ENCODE assay signal across 8 cellular contexts in the genomic region with DNA sequence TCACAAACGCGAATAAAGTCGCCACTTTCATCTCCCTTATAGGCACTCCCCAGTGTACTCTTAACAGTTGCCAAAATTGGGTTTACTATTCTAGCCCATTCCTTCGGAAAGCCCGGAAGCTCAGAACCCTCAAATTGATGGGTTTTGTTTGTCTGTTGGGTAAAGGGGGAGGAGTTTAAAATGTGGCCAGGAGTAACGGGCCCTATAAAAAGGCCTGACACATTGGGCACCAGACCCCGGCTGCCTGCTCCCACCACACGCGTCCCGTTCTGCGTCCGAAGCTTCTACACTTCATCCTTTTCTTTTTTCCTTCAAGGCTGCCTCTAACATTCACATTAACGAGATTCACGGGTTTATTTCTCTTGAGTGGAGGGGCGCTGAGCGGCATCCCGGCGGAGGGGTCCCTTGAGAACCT. TPM values are rescaled to one million over a fixed set of nuclear protein-coding genes. Genes with fewer than 3 reads are reported as not detected.
A peak's percentile ranks its signal among the peaks of the same experiment; 100 is the strongest.
DNase-seq lines count a peak whose midpoint lies in the region; ATAC-seq and TF ChIP-seq lines count a peak whose summit lies in the region.

No MANE protein-coding gene starts in this region.

- peaks cover 0 to 3% of the 10 kb centered on the region in 2 experiments; a peak in 2 of 4 replicates for H3K36me3 ChIP-seq in HCT116 (ENCODE audit: control insufficient read depth in 1 of 2, insufficient read depth in 2 of 2, low read length in 2 of 2)
- H3K36me3 ChIP-seq in right lobe of liver = peaks cover 0 to 11% (median 0%) of the 10 kb centered on the region in 4 donors
- H3K36me3 ChIP-seq in vagina = peaks cover 0 to 12% of the 10 kb centered on the region in 2 donors

- intact Hi-C loops in HCT116 (cut with micrococcal nuclease) = loop anchor here (1.0 to 2.0 kb wide), 4 partner anchors 51 to 193 kb away; no protein-coding TSS in a partner anchor
- intact Hi-C loops in right lobe of liver (cut with DNase I) = loop anchor here (5.0 to 10.0 kb wide), 4 partner anchors 53 to 138 kb away; no protein-coding TSS in a partner anchor
- intact Hi-C loops in vagina (cut with DNase I) = loop anchor here (10.0 kb wide), 4 partner anchors 105 to 225 kb away; partner anchors contain the start of genes DNPEP and FEV

- 0 out of 2 replicates have a peak overlapping the region, but pooled peaks have one; percentile 72 for H3K9ac ChIP-seq in HCT116 (ENCODE audit: low read length)

- TF ChIP-seq CTCF in AG10803 (conservative IDR thresholded peaks at IDR 0.05; ENCODE audit: low read length) (no peak), HCT116 (IDR thresholded peaks at IDR 0.05 in 2 of 3, conservative IDR thresholded peaks at IDR 0.05 in 1 of 3; ENCODE audit: borderline replicate concordance in 1 of 3, insufficient read depth in 1 of 3, low read depth in 2 of 3, low read length in 2 of 3) (no peak), right lobe of liver (IDR thresholded peaks at IDR 0.05) (no peak), vagina (IDR thresholded peaks at IDR 0.05) (no peak)

- 4% methylated on average over 18 of the region's 18 CpGs for WGBS in right lobe of liver (ENCODE audit: insufficient coverage, low coverage, low lambda C conversion rate, missing lambda C conversion rate)

- RAD21 ChIA-PET in HCT116 (lab: Charles Lee; ENCODE audit: low non-redundant PET in 1 of 2, low total read pairs in 2 of 2, uncharacterized antibody in 2 of 2, unreplicated experiment in 2 of 2) = no interaction called here

- H3K9me3 ChIP-seq in HCT116 (ENCODE audit: control insufficient read depth in 1 of 2, insufficient read depth in 1 of 2, low read depth in 1 of 2, low read length in 2 of 2) (no peaks in the 10 kb centered on the region), right lobe of liver (no peaks in the 10 kb centered on the region), vagina (no peaks in the 10 kb centered on the region)

- H3K27ac ChIP-seq in HCT116 (ENCODE audit: low read depth, low read length) (no peak overlapping the region), right lobe of liver (peak overlapping the region in 2 of 3 donors; percentile 84 to 86), vagina (peak overlapping the region; percentile 96)

- H3K27ac Mint-ChIP-seq in activated naive CD4-positive, alpha-beta T cell treated with anti-CD3 and anti-CD28 coated beads, Interleukin-2, amount 50 U/mL, for 72 hours = peak overlapping the region; percentile 71 to 90

- H3K36me3 Mint-ChIP-seq in activated naive CD4-positive, alpha-beta T cell treated with anti-CD3 and anti-CD28 coated beads, Interleukin-2, amount 50 U/mL, for 72 hours = no peaks in the 10 kb centered on the region

- TF ChIP-seq POLR2A in HCT116 (IDR thresholded peaks at IDR 0.05; ENCODE audit: borderline replicate concordance, extremely low read depth, insufficient read depth, insufficient read length) (no peak), right lobe of liver (IDR thresholded peaks at IDR 0.05) (no peak), vagina (IDR thresholded peaks at IDR 0.05) (no peak)

- DNase-seq in AG10803 (ENCODE audit: low read depth) (no peak), HCT116 (ENCODE audit: low read depth, low spot score) (no peak), right lobe of liver (no peak), vagina (ENCODE audit: extremely low spot score in 2 of 2) (no peak), HuH-7 (ENCODE audit: low spot score) (no peak), NCI-H1092 (lab: John Stamatoyannopoulos, UW) (no peak)
- no peak for DNase-seq in activated naive CD4-positive, alpha-beta T cell treated with anti-CD3 and anti-CD28 coated beads, Interleukin-2, amount 50 U/mL, for 72 hours (ENCODE audit: low spot score in 2 of 2)
- no peak for DNase-seq in activated CD4-positive, alpha-beta T cell treated with anti-CD3 and anti-CD28 coated beads, Interleukin-2, amount 50 U/mL, for 48 hours

- TSS peak; percentile 37 for BruUV-seq in HCT116 (replicated peaks; lab: Mats Ljungman, UMichigan)

- H3K9me3 Mint-ChIP-seq in activated naive CD4-positive, alpha-beta T cell treated with anti-CD3 and anti-CD28 coated beads, Interleukin-2, amount 50 U/mL, for 72 hours = no peaks in the 10 kb centered on the region

- CTCF ChIA-PET in HCT116 (lab: Charles Lee) = interaction anchor here (0.9 to 2.6 kb wide), 6 partner anchors 52 to 370 kb away, joined by 3 to 7 read pairs (median 5); no protein-coding TSS in a partner anchor

- H3K27me3 ChIP-seq in HCT116 (ENCODE audit: insufficient read depth, low read length) (no peaks in the 10 kb centered on the region), right lobe of liver (no peaks in the 10 kb centered on the region), vagina (no peaks in the 10 kb centered on the region)

- peaks cover 5 to 16% of the 10 kb centered on the region in 2 experiments; a peak in 3 of 4 replicates for H3K4me1 ChIP-seq in HCT116 (ENCODE audit: control insufficient read depth in 1 of 2, insufficient read depth in 2 of 2, low read length in 2 of 2)
- H3K4me1 ChIP-seq in right lobe of liver = peaks cover 0 to 11% (median 2%) of the 10 kb centered on the region in 4 donors
- peaks cover 20% of the 10 kb centered on the region for H3K4me1 ChIP-seq in vagina

- H3K4me3 ChIP-seq in AG10803 (ENCODE audit: low read length) (peak overlapping the region; percentile 85), HCT116 (replicated peaks in 1 of 2; ENCODE audit: low read depth in 1 of 2, low read length in 2 of 2) (peak overlapping the region; percentile 67 to 69), right lobe of liver (peak overlapping the region; percentile 58 to 70 (median 66)), vagina (peak overlapping the region; percentile 63 to 65)

- no peak overlapping the region for H2AFZ ChIP-seq in HCT116 (ENCODE audit: low read depth, low read length, poor library complexity, severe bottlenecking)

- H3K79me2 ChIP-seq in HCT116 (ENCODE audit: insufficient read depth, low read length) = no peaks in the 10 kb centered on the region

- ATAC-seq in HCT116 (no peak), right lobe of liver (no peak)
- ATAC-seq in activated naive CD4-positive, alpha-beta T cell treated with anti-CD3 and anti-CD28 coated beads, Interleukin-2, amount 50 U/mL, for 72 hours = peak in 1 of 2 donors; percentile 3

- TF ChIP-seq RAD21 in HCT116 (IDR thresholded peaks at IDR 0.05; ENCODE audit: low read depth) = no peak

- POLR2A ChIA-PET in HCT116 (lab: Charles Lee) = interaction anchor here (1.4 kb wide), 1 partner anchor 158 kb away, joined by 5 read pairs; no protein-coding TSS in a partner anchor

- H3K4me2 ChIP-seq in HCT116 (ENCODE audit: low read length) = peak overlapping the region; percentile 78

- H4K20me1 ChIP-seq in HCT116 (ENCODE audit: insufficient read depth) = no peaks in the 10 kb centered on the region

- H3K9me2 ChIP-seq in HCT116 (ENCODE audit: insufficient read depth) = no peaks in the 10 kb centered on the region

TF ChIP-seq in HCT116, 20 proteins besides CTCF, POLR2A, EP300 and RAD21:
- TF ChIP-seq CBX3 (IDR thresholded peaks at IDR 0.05; ENCODE audit: low read depth) (no peak), YY1 (IDR thresholded peaks at IDR 0.05; ENCODE audit: extremely low read depth, insufficient replicate concordance, low read depth, low read length) (no peak), CEBPB (IDR thresholded peaks at IDR 0.05; ENCODE audit: low read depth) (no peak), POLR2AphosphoS5 (IDR thresholded peaks at IDR 0.05; ENCODE audit: low read depth, low read length) (no peak), SIN3A (IDR thresholded peaks at IDR 0.05; ENCODE audit: low read depth) (no peak)
TF ChIP-seq in HCT116: peak in this region for 0.

RNA-seq across cellular contexts. Expression of gene NHEJ1, which starts 0.8 kb away (rescaled TPM):
- 16.4 TPM for total RNA-seq in HCT116 (2021; ENCODE audit: unreplicated experiment)
- polyA plus RNA-seq in HCT116 (2012) = 15.8 and 16.7 TPM in 2 replicates
- 10 to 100 TPM; 20.9 to 25.0 TPM for total RNA-seq in activated naive CD4-positive, alpha-beta T cell treated with anti-CD3 and anti-CD28 coated beads, Interleukin-2, amount 50 U/mL, for 72 hours
- total RNA-seq in right lobe of liver = 10 to 100 TPM in 3 of 6 experiments, 1 to 10 TPM in 3; 5.8 to 16.7 (median 10.9) TPM
- total RNA-seq in vagina = 17.7 TPM

RNA-seq across cellular contexts. Expression of gene SLC23A3, which starts 10.1 kb away (rescaled TPM):
- 4.8 TPM for total RNA-seq in HCT116 (2021; ENCODE audit: unreplicated experiment)
- 1.7 and 2.7 TPM in 2 replicates for polyA plus RNA-seq in HCT116 (2012)
- total RNA-seq in activated naive CD4-positive, alpha-beta T cell treated with anti-CD3 and anti-CD28 coated beads, Interleukin-2, amount 50 U/mL, for 72 hours = 1 to 10 TPM; 1.5 to 2.8 TPM
- total RNA-seq in right lobe of liver = 1 to 10 TPM in 5 of 6 experiments, under 1 TPM in 1; 0.62 to 4.9 (median 2.1) TPM
- total RNA-seq in vagina = 5.4 TPM

RNA-seq across cellular contexts. Expression of gene CNPPD1, which starts 16.9 kb away (rescaled TPM):
- total RNA-seq in HCT116 (2021; ENCODE audit: unreplicated experiment) = 41.9 TPM
- polyA plus RNA-seq in HCT116 (2012) = 40.4 and 45.0 TPM in 2 replicates
- total RNA-seq in activated naive CD4-positive, alpha-beta T cell treated with anti-CD3 and anti-CD28 coated beads, Interleukin-2, amount 50 U/mL, for 72 hours = 10 to 100 TPM; 46.9 to 48.0 TPM
- 10 to 100 TPM; 22.3 to 37.1 (median 30.2) TPM for total RNA-seq in right lobe of liver
- 32.2 TPM for total RNA-seq in vagina

RNA-seq across cellular contexts. Expression of gene RETREG2, which starts 18.3 kb away (rescaled TPM):
- total RNA-seq in HCT116 (2021; ENCODE audit: unreplicated experiment) (63.7 TPM), right lobe of liver (10 to 100 TPM; 33.6 to 77.9 (median 51.0) TPM), vagina (43.7 TPM)
- 63.7 and 64.1 TPM in 2 replicates for polyA plus RNA-seq in HCT116 (2012)
- 100 to 1,000 TPM in 1 of 2 donors, 10 to 100 TPM in 1; 93.0 to 120 TPM for total RNA-seq in activated naive CD4-positive, alpha-beta T cell treated with anti-CD3 and anti-CD28 coated beads, Interleukin-2, amount 50 U/mL, for 72 hours

RNA-seq across cellular contexts. Expression of gene ZFAND2B, which starts 46.8 kb away (rescaled TPM):
- total RNA-seq in HCT116 (2021; ENCODE audit: unreplicated experiment) = 31.4 TPM
- polyA plus RNA-seq in HCT116 (2012) = 35.6 and 40.9 TPM in 2 replicates
- total RNA-seq in activated naive CD4-positive, alpha-beta T cell treated with anti-CD3 and anti-CD28 coated beads, Interleukin-2, amount 50 U/mL, for 72 hours = 10 to 100 TPM; 25.6 to 66.5 TPM
- 10 to 100 TPM; 20.7 to 32.3 (median 28.8) TPM for total RNA-seq in right lobe of liver
- total RNA-seq in vagina = 52.1 TPM
